9 cellular contexts compared by ENCODE assay signal in genomic region chr16:3881499-3881995, GRCh38. TPM values are rescaled to one million over a fixed set of nuclear protein-coding genes. Genes with fewer than 3 reads are reported as not detected.
DNase-seq lines count a peak whose midpoint lies in the region; ATAC-seq, FAIRE-seq and TF ChIP-seq lines count a peak whose summit lies in the region.
"Had no signal": no experiment of that assay in that cellular context is flagged by ENCODE, and none has a peak within 500 bp of the region (broad histone marks: within the 10 kb centered on the region; RNA-seq: fewer than 3 reads in every experiment).

No MANE protein-coding gene starts in this region.

- peak overlapping the region; percentile 45 for H3K23ac ChIP-seq in mesendoderm (ENCODE audit: low read length)

- peaks cover 2 to 32% (median 23%) of the 10 kb centered on the region in 12 donors for H3K4me1 ChIP-seq in heart left ventricle
- peaks cover 11 to 19% of the 10 kb centered on the region in 2 experiments for H3K4me1 ChIP-seq in K562 (replicated peaks in 1 of 2; ENCODE audit: control insufficient read depth in 2 of 2, insufficient read depth in 2 of 2, low read length in 2 of 2)
- H3K4me1 ChIP-seq in mesendoderm (ENCODE audit: control insufficient read depth, low read depth, low read length), result peaks cover 7% of the 10 kb centered on the region
- H3K4me1 ChIP-seq in tibial nerve, result peaks cover 0 to 30% (median 24%) of the 10 kb centered on the region in 4 donors

- H3K56ac ChIP-seq in mesendoderm (ENCODE audit: low read length), result peak overlapping the region; percentile 96

- H2BK15ac ChIP-seq in mesendoderm (replicated peaks; ENCODE audit: low read depth), result no peak overlapping the region

- H2AFZ ChIP-seq in K562 (ENCODE audit: low read depth, low read length), result peak overlapping the region; percentile 85

- H3K27me3 ChIP-seq in heart left ventricle (no peaks in the 10 kb centered on the region), K562 (ENCODE audit: control insufficient read depth in 2 of 2, insufficient read depth in 2 of 2, low read length in 2 of 2) (no peaks in the 10 kb centered on the region), mesendoderm (ENCODE audit: insufficient read depth, low read length, poor library complexity) (no peaks in the 10 kb centered on the region), tibial nerve (no peaks in the 10 kb centered on the region)
- H3K27me3 ChIP-seq: body of pancreas had no signal

- TF ChIP-seq POLR2A in heart left ventricle (IDR thresholded peaks at IDR 0.05) (no peak), K562 (conservative IDR thresholded peaks at IDR 0.05) (no peak), tibial nerve (IDR thresholded peaks at IDR 0.05) (no peak), erythroblast (IDR thresholded peaks at IDR 0.05; ENCODE audit: low read length) (no peak)

- intact Hi-C loops in heart left ventricle (cut with DNase I) (loop anchor here in 5 of 10 donors (2.0 to 10.0 kb wide), 5 partner anchors 76 to 357 kb away; partner anchors contain the start of gene SLX4 (in 1 of the 5)), Right ventricle myocardium superior (cut with DNase I) (no loop called here), K562 (cut with micrococcal nuclease) (no loop called here)

- H4K20me1 ChIP-seq in K562 (replicated peaks; ENCODE audit: control insufficient read depth, insufficient read depth, low read length), result peaks cover 23% of the 10 kb centered on the region

- ATAC-seq in heart left ventricle (no peak), Right ventricle myocardium superior (ENCODE audit: poor library complexity) (no peak), K562 (no peak), GM18873 (IDR thresholded peaks at IDR 0.05; ENCODE audit: low FRiP score, unreplicated experiment) (no peak)

- H3K18ac ChIP-seq in mesendoderm (ENCODE audit: low read length), result peak overlapping the region; percentile 97

- H3K79me1 ChIP-seq in mesendoderm (ENCODE audit: low read length), result peaks cover 8% of the 10 kb centered on the region

- FAIRE-seq in K562 (lab: Jason Lieb, UNC), result no peak

- POLR2A ChIA-PET in K562 (lab: Yijun Ruan, JAX), result interaction anchor here (0.6 kb wide), 1 partner anchor 34 kb away, joined by 3 read pairs; no protein-coding TSS in a partner anchor

- no peak overlapping the region for H2BK5ac ChIP-seq in mesendoderm (ENCODE audit: low read length)

- H4K8ac ChIP-seq in mesendoderm (ENCODE audit: low read depth, low read length), result no peak overlapping the region

- WGBS in heart left ventricle, 4 donors, result 71 to 78% (median 77%) methylated on average over 30 of the region's 30 CpGs
- WGBS in K562 (ENCODE audit: insufficient coverage, low coverage, missing lambda C conversion rate), result 41% methylated on average over 26 of the region's 30 CpGs
- no CpG with 5 or more reads among the region's 30 CpGs for WGBS in mesendoderm (ENCODE audit: extremely low coverage, insufficient coverage, low lambda C conversion rate)
- WGBS in tibial nerve, 2 donors, result 62 to 75% methylated on average over 24 to 30 of the region's 30 CpGs

- CTCF ChIA-PET in K562 (lab: Yijun Ruan, JAX; ENCODE audit: low intra/inter-chr PET ratio), result no interaction called here

- peak overlapping the region; percentile 86 for H3K4me2 ChIP-seq in K562 (ENCODE audit: insufficient read depth, low read length)
- H3K4me2 ChIP-seq in mesendoderm (ENCODE audit: low read length), result peak overlapping the region; percentile 86

- H3K36me3 ChIP-seq in heart left ventricle, result peaks cover 0 to 6% (median 0%) of the 10 kb centered on the region in 9 donors
- peaks cover 6% of the 10 kb centered on the region; the same call in 1 of the 3 replicates for H3K36me3 ChIP-seq in K562 (ENCODE audit: control insufficient read depth, insufficient read depth, low read length)
- H3K36me3 ChIP-seq in mesendoderm (ENCODE audit: control insufficient read depth, insufficient read depth, low read length), result no peaks in the 10 kb centered on the region
- H3K36me3 ChIP-seq in tibial nerve, result no peaks in the 10 kb centered on the region

- H3K9me3 ChIP-seq in heart left ventricle, result no peaks in the 10 kb centered on the region
- no peaks in the 10 kb centered on the region for H3K9me3 ChIP-seq in K562 (replicated peaks; ENCODE audit: control insufficient read depth, insufficient read depth, low read depth, low read length)
- no peaks in the 10 kb centered on the region for H3K9me3 ChIP-seq in tibial nerve
- H3K9me3 ChIP-seq: body of pancreas had no signal

- H3K9ac ChIP-seq in K562 (ENCODE audit: insufficient read depth in 1 of 2, low read depth in 2 of 2, low read length in 2 of 2), result peak overlapping the region; percentile 80 to 98
- H3K9ac ChIP-seq in mesendoderm (ENCODE audit: low read length), result peak overlapping the region; percentile 88

- peak overlapping the region; percentile 96 for H3K4ac ChIP-seq in mesendoderm (ENCODE audit: low read depth, low read length)

- no peak overlapping the region for H2BK120ac ChIP-seq in mesendoderm (ENCODE audit: low read depth, low read length)

- no peak for TF ChIP-seq CTCF in heart left ventricle (IDR thresholded peaks at IDR 0.05)
- TF ChIP-seq CTCF in K562 (IDR thresholded peaks at IDR 0.05 in 2 of 3, conservative IDR thresholded peaks at IDR 0.05 in 1 of 3; ENCODE audit: insufficient read depth in 2 of 3, low read depth in 1 of 3, low read length in 3 of 3), result no peak
- TF ChIP-seq CTCF in tibial nerve (IDR thresholded peaks at IDR 0.05), result no peak

- TF ChIP-seq EP300 in K562 (IDR thresholded peaks at IDR 0.05; ENCODE audit: low read length) (no peak), tibial nerve (IDR thresholded peaks at IDR 0.05) (no peak)

- no peak for TF ChIP-seq RAD21 in K562 (CRISPR knock-in tag; conservative IDR thresholded peaks at IDR 0.05 in 1 of 2, IDR thresholded peaks at IDR 0.05 in 1 of 2)

- H3K27ac ChIP-seq in heart left ventricle, result peak overlapping the region in 1 of 12 donors; percentile 88
- peak overlapping the region; percentile 78; the same call in 1 of the 3 replicates for H3K27ac ChIP-seq in K562 (ENCODE audit: extremely low read depth, low read depth, low read length)
- no peak overlapping the region for H3K27ac ChIP-seq in mesendoderm (ENCODE audit: low read depth, low read length)
- H3K27ac ChIP-seq in tibial nerve, result peak overlapping the region in 1 of 4 donors; percentile 89

- no TSS peak for BruUV-seq in K562 (replicated peaks; lab: Mats Ljungman, UMichigan)

- in situ Hi-C loops in K562 (cut with MboI), result no loop called here

- no peaks in the 10 kb centered on the region for H3K9me1 ChIP-seq in K562 (ENCODE audit: control insufficient read depth, insufficient read depth, low read length)

- H2AK5ac ChIP-seq in mesendoderm (ENCODE audit: low read length), result no peak overlapping the region

- H3K4me3 ChIP-seq in heart left ventricle, result peak overlapping the region in 9 of 12 donors; percentile 50 to 94 (median 68)
- H3K4me3 ChIP-seq in K562, result peak overlapping the region; percentile 68
- H3K4me3 ChIP-seq in mesendoderm (ENCODE audit: low read length), result peak overlapping the region; percentile 51
- peak overlapping the region in 3 of 4 donors; percentile 57 to 91 (median 77) for H3K4me3 ChIP-seq in tibial nerve
- H3K4me3 ChIP-seq: body of pancreas had no signal

- H3K79me2 ChIP-seq in K562 (ENCODE audit: control insufficient read depth, insufficient read depth, low read length), result peaks cover 33% of the 10 kb centered on the region
- peaks cover 30% of the 10 kb centered on the region for H3K79me2 ChIP-seq in mesendoderm (ENCODE audit: control insufficient read depth, insufficient read depth, low read length)

- H4K5ac ChIP-seq in mesendoderm (ENCODE audit: low read length), result no peak overlapping the region

- no peak for DNase-seq in heart left ventricle
- DNase-seq in Right ventricle myocardium superior, result no peak
- DNase-seq in K562 (ENCODE audit: extremely low read depth in 1 of 4, low spot score in 3 of 4), result peak; percentile 24 to 50 (median 46)
- DNase-seq in mesendoderm, result peak; percentile 49
- no peak for DNase-seq in tibial nerve (ENCODE audit: low spot score in 2 of 2)
- no peak for DNase-seq in HK-2 (ENCODE audit: unreplicated experiment)
- DNase-seq in erythroblast (lab: John Stamatoyannopoulos, UW), result no peak

TF ChIP-seq in K562, 482 proteins besides CTCF, POLR2A, EP300 and RAD21 (continues in another document):
- TF ChIP-seq FOXK1 (CRISPR knock-in tag; IDR thresholded peaks at IDR 0.05; ENCODE audit: borderline replicate concordance), result no peak

RNA-seq across cellular contexts. Expression of gene CREBBP, which starts 1.0 kb away (rescaled TPM):
- total RNA-seq in heart left ventricle (10 to 100 TPM; 20.0 to 77.6 (median 45.9) TPM), Right ventricle myocardium superior (35.3 TPM), K562 (2014; rRNA removed) (9.4 and 9.7 TPM in 2 replicates), K562 (2014; rRNA removed; fragmentation: Illumina TruSeq; extraction: Trizol) (5.6 and 8.9 TPM in 2 replicates), K562 (2015; rRNA removed; fragmentation: Illumina TruSeq; extraction: Trizol) (5.4 and 6.3 TPM in 2 replicates), K562 (2021) (22.3 and 24.8 TPM in 2 replicates), tibial nerve (100 to 1,000 TPM in 1 of 4 donors, 10 to 100 TPM in 3; 67.1 to 106 (median 91.0) TPM)
- polyA plus RNA-seq in heart left ventricle (10 to 100 TPM; 17.1 TPM), K562 (2011; rRNA removed) (2.6 and 4.1 TPM in 2 replicates), K562 (2014; fragmentation: Illumina TruSeq; extraction: Trizol) (13.2 and 13.8 TPM in 2 replicates), K562 (2014; fragmentation: Nextera tagmentation; extraction: Ambion mirVana) (1 to 10 TPM in 1 of 2 experiments, under 1 TPM in 1; 0.70 to 2.5 TPM), K562 (2014; rRNA removed) (6.8 and 7.4 TPM in 2 replicates)
- total RNA-seq in K562 (2011; cell fraction: chromatin; rRNA removed; ENCODE audit: low replicate concordance), result 118 and 129 TPM in 2 replicates
- 52.7 and 61.3 TPM in 2 replicates for total RNA-seq in K562 (2011; cell fraction: nucleolus; rRNA removed)
- 58.0 and 84.6 TPM in 2 replicates for total RNA-seq in K562 (2011; cell fraction: nucleoplasm; rRNA removed)
- 2.6 and 2.8 TPM in 2 replicates for polyA plus RNA-seq in K562 (2011; cell fraction: cytosol; rRNA removed)
- 12.7 and 15.9 TPM in 2 replicates for polyA plus RNA-seq in K562 (2011; cell fraction: nucleus; rRNA removed)
- 8.9 and 10.8 TPM in 2 replicates for polyA plus RNA-seq in K562 (2012)
- 9.9 and 15.2 TPM in 2 replicates for polyA minus RNA-seq in K562 (2011; rRNA and poly(A)+ RNA removed)
- polyA minus RNA-seq in K562 (2011; cell fraction: cytosol; rRNA and poly(A)+ RNA removed), result 20.4 and 22.6 TPM in 2 replicates
- 16.2 and 23.5 TPM in 2 replicates for polyA minus RNA-seq in K562 (2011; cell fraction: nucleus; rRNA and poly(A)+ RNA removed)
- 43.5 TPM for polyA plus RNA-seq in mesendoderm (2013, experiment 1 of 2)
- 43.2 TPM for polyA plus RNA-seq in mesendoderm (2013, experiment 2 of 2)

Comparison
In these comparisons a context has a peak if more than half of its experiments do, and no peak if none do; other contexts are left out.
1. DNase-seq: peak in K562 (4 of 4) and mesendoderm (single experiment); none in heart left ventricle (0 of 5), Right ventricle myocardium superior (single experiment), tibial nerve (0 of 2), HK-2 (single experiment) and erythroblast (0 of 2).
2. Peak in every context shown above with its lines, with median percentiles within 50 percentile points of each other: H3K4me3 ChIP-seq.